2 cellular contexts compared by ENCODE assay signal in genomic region chr6:31945154-31945506, GRCh38.
TF ChIP-seq lines count a peak whose summit lies in the region.

No MANE protein-coding gene starts in this region.

TF ChIP-seq in SK-N-SH, 30 proteins besides CTCF, POLR2A, EP300 and RAD21 (continued from another document):
- TF ChIP-seq ZBTB33 (IDR thresholded peaks at IDR 0.05; ENCODE audit: borderline replicate concordance, low read depth) (no peak), EZH2phosphoT487 (IDR thresholded peaks at IDR 0.05; ENCODE audit: borderline replicate concordance, low read depth) (no peak), TAF1 (IDR thresholded peaks at IDR 0.05; ENCODE audit: borderline replicate concordance, low read depth, low read length) (no peak), PBX3 (IDR thresholded peaks at IDR 0.05) (no peak), FOSL2 (IDR thresholded peaks at IDR 0.05; ENCODE audit: borderline replicate concordance, low read depth) (no peak), USF2 (IDR thresholded peaks at IDR 0.05; ENCODE audit: borderline replicate concordance, low read depth, low read length) (no peak)

TF ChIP-seq in SK-N-SH treated with all-trans-retinoic acid at 6 μM for 48 hours, 23 proteins besides CTCF, POLR2A, EP300 and RAD21 (continued from another document):
- TF ChIP-seq PATZ1 (CRISPR knock-in tag; IDR thresholded peaks at IDR 0.05; ENCODE audit: borderline replicate concordance) (no peak), RARB (CRISPR knock-in tag; IDR thresholded peaks at IDR 0.05) (no peak), ARNTL (CRISPR knock-in tag; IDR thresholded peaks at IDR 0.05; ENCODE audit: borderline replicate concordance, low read depth) (no peak), ZFP30 (CRISPR knock-in tag; IDR thresholded peaks at IDR 0.05) (no peak), ZNF8 (CRISPR knock-in tag; IDR thresholded peaks at IDR 0.05) (no peak), ZC3H10 (CRISPR knock-in tag; IDR thresholded peaks at IDR 0.05) (no peak), ISL1 (CRISPR knock-in tag; IDR thresholded peaks at IDR 0.05) (no peak), ZNF565 (CRISPR knock-in tag; conservative IDR thresholded peaks at IDR 0.05; ENCODE audit: low read depth) (no peak), SNAI2 (CRISPR knock-in tag; IDR thresholded peaks at IDR 0.05) (no peak), ESRRG (CRISPR knock-in tag; IDR thresholded peaks at IDR 0.05) (no peak), GLIS3 (CRISPR knock-in tag; IDR thresholded peaks at IDR 0.05) (no peak), CREB5 (CRISPR knock-in tag; IDR thresholded peaks at IDR 0.05; ENCODE audit: low read depth) (no peak)
TF ChIP-seq in SK-N-SH treated with all-trans-retinoic acid at 6 μM for 48 hours: peak in this region for 0.
